ENCODE assay signal across 8 cellular contexts in genomic region chr2:189661148-189661956, GRCh38.
DNase-seq lines count a peak whose midpoint lies in the region; ATAC-seq lines count a peak whose summit lies in the region.

Gene ASNSD1 (plus strand): TSS chr2:189661459. CDS start chr2:189666133, 4,674 bp downstream.

- peak; percentile 99 to 100 for DNase-seq in AML-193 (lab: John Stamatoyannopoulos, UW)
- DNase-seq in NCI-H345 treated with DMSO at 0.1 percent for 48 hours (lab: John Stamatoyannopoulos, UW; ENCODE audit: unreplicated experiment) = peak; percentile 99
- peak; percentile 99 for DNase-seq in activated CD4-positive, CD25-positive, alpha-beta regulatory T cell treated with anti-CD3 and anti-CD28 coated beads, Interleukin-2, amount 50 U/mL, for 16 hours (ENCODE audit: low read depth, low spot score)
- peak; percentile 79 to 87 for DNase-seq in cerebellar nuclear complex (lab: John Stamatoyannopoulos, UW)
- DNase-seq in islet precursor cell = peak; percentile 100
- peak; percentile 90 to 98 (median 96) for DNase-seq in stimulated activated CD4-positive, alpha-beta T cell treated with anti-CD3 and anti-CD28 coated beads, Interleukin-12 subunit alpha, Interleukin-12 subunit beta, amount 100 ng/mL, for 48 hours (ENCODE audit: low read depth in 2 of 3, low spot score in 1 of 3)

- peak; percentile 96 for ATAC-seq in GM19025 (IDR thresholded peaks at IDR 0.05; ENCODE audit: low read depth, unreplicated experiment)
- peak; percentile 97 for ATAC-seq in HG03342 (IDR thresholded peaks at IDR 0.05; ENCODE audit: unreplicated experiment)

Comparison
In these comparisons a context has a peak if more than half of its experiments do, and no peak if none do; other contexts are left out.
1. Peak in every context shown above with its lines: DNase-seq and ATAC-seq.